11 cellular contexts compared by ENCODE assay signal in genomic region chr3:16350041-16350952, GRCh38.
A peak's percentile ranks its signal among the peaks of the same experiment; 100 is the strongest.
DNase-seq lines count a peak whose midpoint lies in the region; ATAC-seq and TF ChIP-seq lines count a peak whose summit lies in the region.
"Had no signal": no experiment of that assay in that cellular context is flagged by ENCODE, and none has a peak within 500 bp of the region (broad histone marks: within the 10 kb centered on the region; RNA-seq: fewer than 3 reads in every experiment).

No MANE protein-coding gene starts in this region.

- H3K27me3 ChIP-seq in AG04450 (ENCODE audit: control insufficient read depth, insufficient read depth, low read length) = no peaks in the 10 kb centered on the region
- H3K27me3 ChIP-seq in WERI-Rb-1 (ENCODE audit: insufficient read depth, low read depth, severe bottlenecking) = no peaks in the 10 kb centered on the region
- H3K27me3 ChIP-seq in effector memory CD4-positive, alpha-beta T cell (replicated peaks; ENCODE audit: control insufficient read depth, insufficient read depth, low read length, poor library complexity, severe bottlenecking) = no peaks in the 10 kb centered on the region

- no peaks in the 10 kb centered on the region for H3K9me3 Mint-ChIP-seq in activated CD4-positive, alpha-beta memory T cell treated with anti-CD3 and anti-CD28 coated beads for 36 hours
- H3K9me3 Mint-ChIP-seq: activated naive CD8-positive, alpha-beta T cell treated with anti-CD3 and anti-CD28 coated beads, Interleukin-2, amount 10 ng/mL, durations not matched to agents 7 days and 5 days had no signal

- H3K9me3 ChIP-seq in AG04450 (ENCODE audit: control insufficient read depth, insufficient read depth, low read length) (no peaks in the 10 kb centered on the region), WERI-Rb-1 (ENCODE audit: severe bottlenecking) (no peaks in the 10 kb centered on the region)
- H3K9me3 ChIP-seq in effector memory CD4-positive, alpha-beta T cell (ENCODE audit: control insufficient read depth, low read length) = no peaks in the 10 kb centered on the region

- no peaks in the 10 kb centered on the region for H3K27me3 Mint-ChIP-seq in activated CD4-positive, alpha-beta memory T cell treated with anti-CD3 and anti-CD28 coated beads for 36 hours
- H3K27me3 Mint-ChIP-seq: activated naive CD8-positive, alpha-beta T cell treated with anti-CD3 and anti-CD28 coated beads, Interleukin-2, amount 10 ng/mL, durations not matched to agents 7 days and 5 days had no signal

- ATAC-seq in GM21447 (IDR thresholded peaks at IDR 0.05; ENCODE audit: unreplicated experiment) (no peak), GM21515 (IDR thresholded peaks at IDR 0.05; ENCODE audit: unreplicated experiment) (no peak)

- CTCF ChIA-PET in AG04450 (lab: Charles Lee) = no interaction called here
- CTCF ChIA-PET in activated CD4-positive, alpha-beta memory T cell treated with anti-CD3 and anti-CD28 coated beads for 36 hours (lab: Charles Lee) = no interaction called here

- H3K36me3 ChIP-seq in WERI-Rb-1 = no peaks in the 10 kb centered on the region; the same call in 1 of the 2 replicates
- peaks cover 40% of the 10 kb centered on the region for H3K36me3 ChIP-seq in effector memory CD4-positive, alpha-beta T cell (ENCODE audit: control insufficient read depth, insufficient read depth, low read length)

- H3K4me1 Mint-ChIP-seq in activated CD4-positive, alpha-beta memory T cell treated with anti-CD3 and anti-CD28 coated beads for 36 hours (ENCODE audit: low read depth) = peaks cover 13% of the 10 kb centered on the region

- no peak overlapping the region for H3K4me3 Mint-ChIP-seq in activated CD4-positive, alpha-beta memory T cell treated with anti-CD3 and anti-CD28 coated beads for 36 hours
- H3K4me3 Mint-ChIP-seq: activated naive CD8-positive, alpha-beta T cell treated with anti-CD3 and anti-CD28 coated beads, Interleukin-2, amount 10 ng/mL, durations not matched to agents 7 days and 5 days had no signal

- H3K4me1 ChIP-seq in effector memory CD4-positive, alpha-beta T cell (ENCODE audit: control insufficient read depth, insufficient read depth, low read length, poor library complexity, severe bottlenecking) = no peaks in the 10 kb centered on the region

- peak; percentile 58 for DNase-seq in AG04450 (ENCODE audit: low read depth, low spot score)
- DNase-seq in GM03348 (ENCODE audit: low spot score) = peak; percentile 79
- DNase-seq in activated CD4-positive, alpha-beta memory T cell treated with anti-CD3 and anti-CD28 coated beads for 36 hours = no peak
- DNase-seq in fibroblast of villous mesenchyme (ENCODE audit: low read depth) = peak; percentile 70
- DNase-seq in WERI-Rb-1 = no peak
- DNase-seq in effector memory CD4-positive, alpha-beta T cell = no peak
- DNase-seq: activated naive CD8-positive, alpha-beta T cell treated with anti-CD3 and anti-CD28 coated beads, Interleukin-2, amount 10 ng/mL, durations not matched to agents 7 days and 5 days; NK-92 treated with Interleukin-12 subunit alpha and Interleukin-12 subunit beta, amount 100 ng/mL, for 24 hours; stimulated activated naive CD4-positive, alpha-beta T cell had no signal

- no peak for TF ChIP-seq CTCF in AG04450 (IDR thresholded peaks at IDR 0.05; ENCODE audit: low read depth, low read length)
- TF ChIP-seq CTCF in fibroblast of villous mesenchyme (IDR thresholded peaks at IDR 0.05; ENCODE audit: insufficient read depth, low read depth, low read length) = no peak
- no peak for TF ChIP-seq CTCF in WERI-Rb-1 (IDR thresholded peaks at IDR 0.05; ENCODE audit: low read depth, low read length)

- POLR2A ChIA-PET in AG04450 (lab: Yijun Ruan, JAX) = interaction anchor here (1.0 kb wide), 1 partner anchor 38 kb away, joined by 3 read pairs; no protein-coding TSS in a partner anchor
- POLR2A ChIA-PET in activated CD4-positive, alpha-beta memory T cell treated with anti-CD3 and anti-CD28 coated beads for 36 hours (lab: Charles Lee) = no interaction called here

- H3K4me3 ChIP-seq in AG04450 (ENCODE audit: low read depth, low read length) = no peak overlapping the region
- no peak overlapping the region for H3K4me3 ChIP-seq in fibroblast of villous mesenchyme (ENCODE audit: low read depth, low read length)
- no peak overlapping the region for H3K4me3 ChIP-seq in WERI-Rb-1 (ENCODE audit: low read depth, low read length)
- H3K4me3 ChIP-seq in effector memory CD4-positive, alpha-beta T cell (ENCODE audit: insufficient read depth, low read depth, low read length, poor library complexity, severe bottlenecking) = no peak overlapping the region

- peak overlapping the region; percentile 40 for H3K27ac Mint-ChIP-seq in activated CD4-positive, alpha-beta memory T cell treated with anti-CD3 and anti-CD28 coated beads for 36 hours
- H3K27ac Mint-ChIP-seq: activated naive CD8-positive, alpha-beta T cell treated with anti-CD3 and anti-CD28 coated beads, Interleukin-2, amount 10 ng/mL, durations not matched to agents 7 days and 5 days had no signal

- peaks cover 40% of the 10 kb centered on the region for H3K36me3 Mint-ChIP-seq in activated CD4-positive, alpha-beta memory T cell treated with anti-CD3 and anti-CD28 coated beads for 36 hours

- intact Hi-C loops in activated CD4-positive, alpha-beta memory T cell treated with anti-CD3 and anti-CD28 coated beads for 36 hours (cut with micrococcal nuclease) = no loop called here

- H3K27ac ChIP-seq in AG04450 (ENCODE audit: low read depth, low read length) = peak overlapping the region; percentile 75
- no peak overlapping the region for H3K27ac ChIP-seq in WERI-Rb-1
- H3K27ac ChIP-seq in effector memory CD4-positive, alpha-beta T cell (ENCODE audit: insufficient read depth, low read length, poor library complexity, severe bottlenecking) = no peak overlapping the region

Comparison
In these comparisons a context has a peak if more than half of its experiments do, and no peak if none do; other contexts are left out.
1. DNase-seq: peak in AG04450 (single experiment), GM03348 (single experiment) and fibroblast of villous mesenchyme (single experiment); none in activated CD4-positive, alpha-beta memory T cell treated with anti-CD3 and anti-CD28 coated beads for 36 hours (single experiment), WERI-Rb-1 (single experiment) and effector memory CD4-positive, alpha-beta T cell (0 of 3).